8 cellular contexts compared by ENCODE assay signal in genomic region chr14:22973217-22974032, GRCh38. TPM values are rescaled to one million over a fixed set of nuclear protein-coding genes. Genes with fewer than 3 reads are reported as not detected.
DNase-seq lines count a peak whose midpoint lies in the region; ATAC-seq and TF ChIP-seq lines count a peak whose summit lies in the region.

No MANE protein-coding gene starts in this region.

- TF ChIP-seq CTCF in colonic mucosa (IDR thresholded peaks at IDR 0.05) (peak; percentile 56), lower lobe of right lung (IDR thresholded peaks at IDR 0.05) (peak; percentile 73), thoracic aorta (IDR thresholded peaks at IDR 0.05) (peak; percentile 73)

- H3K27me3 ChIP-seq in colonic mucosa = no peaks in the 10 kb centered on the region
- H3K27me3 ChIP-seq in lower lobe of right lung (ENCODE audit: low read depth) = no peaks in the 10 kb centered on the region
- no peaks in the 10 kb centered on the region for H3K27me3 ChIP-seq in thoracic aorta (replicated peaks; ENCODE audit: insufficient read depth)

- DNase-seq in NCI-H1417 (lab: John Stamatoyannopoulos, UW) (peak; percentile 21 to 70 (median 58)), NCI-H1417 treated with DMSO at 0.1 percent for 48 hours (lab: John Stamatoyannopoulos, UW) (no peak), SW 1271 (lab: John Stamatoyannopoulos, UW) (peak; percentile 48 to 74), colonic mucosa (peak; percentile 70), lower lobe of right lung (no peak), thoracic aorta (ENCODE audit: low spot score) (no peak)

- H3K9me3 ChIP-seq in colonic mucosa (no peaks in the 10 kb centered on the region), lower lobe of right lung (no peaks in the 10 kb centered on the region), thoracic aorta (no peaks in the 10 kb centered on the region)

- intact Hi-C loops in colonic mucosa (cut with DNase I) (no loop called here), lower lobe of right lung (cut with DNase I) (no loop called here)

- peak; percentile 53 for ATAC-seq in HG03521 (IDR thresholded peaks at IDR 0.05; ENCODE audit: unreplicated experiment)
- ATAC-seq in lower lobe of right lung = peak; percentile 39 to 44
- no peak for ATAC-seq in thoracic aorta (ENCODE audit: insufficient number of reproducible peaks, low FRiP score, low read depth)
- ATAC-seq in HG02798 (IDR thresholded peaks at IDR 0.05; ENCODE audit: poor library complexity, unreplicated experiment) = no peak

- H3K36me3 ChIP-seq in colonic mucosa (no peaks in the 10 kb centered on the region), lower lobe of right lung (peaks cover 34% of the 10 kb centered on the region), thoracic aorta (peaks cover 4% of the 10 kb centered on the region)

- H3K27ac ChIP-seq in colonic mucosa (no peak overlapping the region), lower lobe of right lung (no peak overlapping the region), thoracic aorta (no peak overlapping the region)

- no peak overlapping the region for H3K4me3 ChIP-seq in colonic mucosa
- no peak overlapping the region for H3K4me3 ChIP-seq in lower lobe of right lung
- H3K4me3 ChIP-seq in thoracic aorta = no peak overlapping the region

- H3K4me1 ChIP-seq in colonic mucosa = peaks cover 18% of the 10 kb centered on the region
- peaks cover 19% of the 10 kb centered on the region for H3K4me1 ChIP-seq in lower lobe of right lung
- H3K4me1 ChIP-seq in thoracic aorta (ENCODE audit: control insufficient read depth in 1 of 2, low read depth in 2 of 2) = peaks cover 16 to 19% of the 10 kb centered on the region in 2 donors

- H3K9ac ChIP-seq in colonic mucosa (ENCODE audit: low read depth in 2 of 2, low read length in 2 of 2) = no peak overlapping the region

RNA-seq across cellular contexts. Expression of gene AJUBA, which starts 8.9 kb away (rescaled TPM):
- total RNA-seq in colonic mucosa (1 to 10 TPM; 4.1 to 6.7 TPM), lower lobe of right lung (28.7 TPM), thoracic aorta (10 to 100 TPM in 1 of 2 donors, 1 to 10 TPM in 1; 9.7 to 35.3 TPM)

RNA-seq across cellular contexts. Expression of gene HAUS4, which starts 16.5 kb away (rescaled TPM):
- total RNA-seq in colonic mucosa (10 to 100 TPM; 36.6 to 54.1 TPM), lower lobe of right lung (54.5 TPM), thoracic aorta (10 to 100 TPM; 31.4 to 47.7 TPM)

RNA-seq across cellular contexts. Expression of gene C14orf93, which starts 36.5 kb away (rescaled TPM):
- total RNA-seq in colonic mucosa (10 to 100 TPM in 1 of 2 donors, 1 to 10 TPM in 1; 8.8 to 14.5 TPM), lower lobe of right lung (9.8 TPM), thoracic aorta (10 to 100 TPM in 1 of 2 donors, 1 to 10 TPM in 1; 9.3 to 19.7 TPM)

RNA-seq across cellular contexts. Expression of gene PRMT5, which starts 44.2 kb away (rescaled TPM):
- total RNA-seq in colonic mucosa (10 to 100 TPM; 39.3 to 86.4 TPM), lower lobe of right lung (37.3 TPM), thoracic aorta (10 to 100 TPM; 27.8 to 30.5 TPM)

RNA-seq across cellular contexts. Expression of gene RBM23, which starts 54.5 kb away (rescaled TPM):
- 10 to 100 TPM; 66.8 to 67.7 TPM for total RNA-seq in colonic mucosa
- total RNA-seq in lower lobe of right lung = 91.4 TPM
- total RNA-seq in thoracic aorta = 100 to 1,000 TPM in 1 of 2 donors, 10 to 100 TPM in 1; 75.9 to 731 TPM

Comparison
In these comparisons a context has a peak if more than half of its experiments do, and no peak if none do; other contexts are left out.
1. DNase-seq: peak in NCI-H1417 (3 of 3), SW 1271 (2 of 2) and colonic mucosa (single experiment); none in NCI-H1417 treated with DMSO at 0.1 percent for 48 hours (single experiment), lower lobe of right lung (single experiment) and thoracic aorta (single experiment).
2. ATAC-seq: peak in HG03521 (single experiment) and lower lobe of right lung (2 of 2); none in thoracic aorta (single experiment) and HG02798 (single experiment).
3. Peak in every context shown above with its lines, with median percentiles within 50 percentile points of each other: CTCF ChIP-seq.